10 cellular contexts compared by ENCODE assay signal in genomic region chr14:52693532-52693931, GRCh38. TPM values are rescaled to one million over a fixed set of nuclear protein-coding genes. Genes with fewer than 3 reads are reported as not detected.
DNase-seq lines count a peak whose midpoint lies in the region; ATAC-seq and TF ChIP-seq lines count a peak whose summit lies in the region.
"Had no signal": no experiment of that assay in that cellular context is flagged by ENCODE, and none has a peak within 500 bp of the region (broad histone marks: within the 10 kb centered on the region; RNA-seq: fewer than 3 reads in every experiment).

No MANE protein-coding gene starts in this region.

- H3K4me1 ChIP-seq in Karpas-422 (ENCODE audit: low read length) (peaks cover 33% of the 10 kb centered on the region), suprapubic skin (peaks cover 40% of the 10 kb centered on the region)

- no peaks in the 10 kb centered on the region for H3K9me3 ChIP-seq in Karpas-422 (ENCODE audit: low read length)
- no peaks in the 10 kb centered on the region for H3K9me3 ChIP-seq in suprapubic skin

- H3K4me3 ChIP-seq in Karpas-422 (ENCODE audit: low read length) (peak overlapping the region; percentile 93), suprapubic skin (no peak overlapping the region)

- no peak for ATAC-seq in activated naive CD8-positive, alpha-beta T cell treated with anti-CD3 and anti-CD28 coated beads, Interleukin-2, amount 50 U/mL, for 24 hours

- H4K20me1 ChIP-seq in Karpas-422 (ENCODE audit: insufficient read depth, low read depth, low read length): peaks cover 26% of the 10 kb centered on the region

- peak overlapping the region; percentile 78 for H3K4me2 ChIP-seq in Karpas-422 (ENCODE audit: low read depth, low read length, poor library complexity, severe bottlenecking)

- no peak for TF ChIP-seq EP300 in suprapubic skin (IDR thresholded peaks at IDR 0.05)

- H3K27me3 ChIP-seq in Karpas-422 (ENCODE audit: low read length): no peaks in the 10 kb centered on the region
- no peaks in the 10 kb centered on the region for H3K27me3 ChIP-seq in suprapubic skin

- 0 out of 2 replicates have a peak overlapping the region, but pooled peaks have one; percentile 83 for H3K9ac ChIP-seq in Karpas-422 (ENCODE audit: low read length)

- H3K9me3 Mint-ChIP-seq in T-helper 2 cell treated with Interferon-gamma antibody and Interleukin-4, amounts not matched to agents 5 μg/mL and 100 μg/mL, for 36 hours: no peaks in the 10 kb centered on the region
- H3K9me3 Mint-ChIP-seq in activated naive CD8-positive, alpha-beta T cell treated with anti-CD3 and anti-CD28 coated beads, Interleukin-2, amount 50 U/mL, for 24 hours: no peaks in the 10 kb centered on the region
- no peaks in the 10 kb centered on the region for H3K9me3 Mint-ChIP-seq in nephron

- H3K27ac ChIP-seq in Karpas-422 (ENCODE audit: low read length) (no peak overlapping the region), suprapubic skin (no peak overlapping the region)

- 93% methylated on average over 7 of the region's 7 CpGs for WGBS in suprapubic skin

- no peak for TF ChIP-seq CTCF in nephron (IDR thresholded peaks at IDR 0.05; ENCODE audit: unreplicated experiment in 3 of 3)
- TF ChIP-seq CTCF in suprapubic skin (IDR thresholded peaks at IDR 0.05): no peak

- H3K27me3 Mint-ChIP-seq in T-helper 2 cell treated with Interferon-gamma antibody and Interleukin-4, amounts not matched to agents 5 μg/mL and 100 μg/mL, for 36 hours (ENCODE audit: low read depth): no peaks in the 10 kb centered on the region
- H3K27me3 Mint-ChIP-seq in activated naive CD8-positive, alpha-beta T cell treated with anti-CD3 and anti-CD28 coated beads, Interleukin-2, amount 50 U/mL, for 24 hours: no peaks in the 10 kb centered on the region
- no peaks in the 10 kb centered on the region for H3K27me3 Mint-ChIP-seq in nephron (ENCODE audit: low read depth)

- peak overlapping the region; percentile 79 for H3K4me3 Mint-ChIP-seq in T-helper 2 cell treated with Interferon-gamma antibody and Interleukin-4, amounts not matched to agents 5 μg/mL and 100 μg/mL, for 36 hours
- H3K4me3 Mint-ChIP-seq in activated naive CD8-positive, alpha-beta T cell treated with anti-CD3 and anti-CD28 coated beads, Interleukin-2, amount 50 U/mL, for 24 hours: peak overlapping the region; percentile 92
- peak overlapping the region; percentile 71 to 79 (median 74) for H3K4me3 Mint-ChIP-seq in nephron

- H3K27ac Mint-ChIP-seq in T-helper 2 cell treated with Interferon-gamma antibody and Interleukin-4, amounts not matched to agents 5 μg/mL and 100 μg/mL, for 36 hours: peak overlapping the region; percentile 69
- no peak overlapping the region for H3K27ac Mint-ChIP-seq in activated naive CD8-positive, alpha-beta T cell treated with anti-CD3 and anti-CD28 coated beads, Interleukin-2, amount 50 U/mL, for 24 hours
- H3K27ac Mint-ChIP-seq in nephron: no peak overlapping the region

- TF ChIP-seq POLR2A in suprapubic skin (IDR thresholded peaks at IDR 0.05): no peak

- H3K4me1 Mint-ChIP-seq in T-helper 2 cell treated with Interferon-gamma antibody and Interleukin-4, amounts not matched to agents 5 μg/mL and 100 μg/mL, for 36 hours (ENCODE audit: low read depth): peaks cover 43% of the 10 kb centered on the region
- peaks cover 50% of the 10 kb centered on the region for H3K4me1 Mint-ChIP-seq in activated naive CD8-positive, alpha-beta T cell treated with anti-CD3 and anti-CD28 coated beads, Interleukin-2, amount 50 U/mL, for 24 hours
- H3K4me1 Mint-ChIP-seq in nephron: peaks cover 11% of the 10 kb centered on the region

- H3K9me2 ChIP-seq in Karpas-422 (replicated peaks; ENCODE audit: insufficient read depth, low read length): no peaks in the 10 kb centered on the region

- H3K36me3 Mint-ChIP-seq in T-helper 2 cell treated with Interferon-gamma antibody and Interleukin-4, amounts not matched to agents 5 μg/mL and 100 μg/mL, for 36 hours (ENCODE audit: low read depth): peaks cover 35% of the 10 kb centered on the region
- peaks cover 25% of the 10 kb centered on the region for H3K36me3 Mint-ChIP-seq in activated naive CD8-positive, alpha-beta T cell treated with anti-CD3 and anti-CD28 coated beads, Interleukin-2, amount 50 U/mL, for 24 hours (ENCODE audit: low read depth)
- no peaks in the 10 kb centered on the region for H3K36me3 Mint-ChIP-seq in nephron (ENCODE audit: low read depth)

- H3K36me3 ChIP-seq in Karpas-422 (ENCODE audit: insufficient read depth, low read length) (no peaks in the 10 kb centered on the region), suprapubic skin (no peaks in the 10 kb centered on the region)

- no peak overlapping the region for H2AFZ ChIP-seq in Karpas-422 (ENCODE audit: low read length)

- H3K79me2 ChIP-seq in Karpas-422 (ENCODE audit: low read length): peaks cover 68% of the 10 kb centered on the region

- DNase-seq in T-helper 2 cell treated with Interferon-gamma antibody and Interleukin-4, amounts not matched to agents 5 μg/mL and 100 μg/mL, for 36 hours (ENCODE audit: low spot score): no peak
- DNase-seq in T-helper 2 cell (no peak), Karpas-422 (no peak), suprapubic skin (ENCODE audit: low spot score in 2 of 2) (no peak), activated gamma-delta T cell treated with Interleukin-2 at 50 U/mL for 16 hours (no peak), foreskin melanocyte (no peak)
- no peak for DNase-seq in activated naive CD8-positive, alpha-beta T cell treated with anti-CD3 and anti-CD28 coated beads, Interleukin-2, amount 50 U/mL, for 24 hours
- DNase-seq: HCEC 1CT, NCI-H2029 had no signal

RNA-seq across cellular contexts. Expression of gene ERO1A, which starts 1.8 kb away (rescaled TPM):
- total RNA-seq in Karpas-422 (2014; rRNA removed; shearing (Covaris generic); ENCODE audit: low replicate concordance): 97.3 and 105 TPM in 2 replicates
- 10 to 100 TPM; 21.7 to 36.0 (median 29.7) TPM for total RNA-seq in suprapubic skin

RNA-seq across cellular contexts. Expression of gene PSMC6, which starts 13.5 kb away (rescaled TPM):
- 123 and 132 TPM in 2 replicates for total RNA-seq in Karpas-422 (2014; rRNA removed; shearing (Covaris generic); ENCODE audit: low replicate concordance)
- total RNA-seq in suprapubic skin: 10 to 100 TPM; 53.8 to 78.1 (median 67.1) TPM

RNA-seq across cellular contexts. Expression of gene STYX, which starts 36.4 kb away (rescaled TPM):
- 14.5 and 40.5 TPM in 2 replicates for total RNA-seq in Karpas-422 (2014; rRNA removed; shearing (Covaris generic); ENCODE audit: low replicate concordance)
- 10 to 100 TPM; 10.9 to 16.6 (median 13.7) TPM for total RNA-seq in suprapubic skin
